Comparison of ENCODE assay signal across 8 cellular contexts in the genomic region with DNA sequence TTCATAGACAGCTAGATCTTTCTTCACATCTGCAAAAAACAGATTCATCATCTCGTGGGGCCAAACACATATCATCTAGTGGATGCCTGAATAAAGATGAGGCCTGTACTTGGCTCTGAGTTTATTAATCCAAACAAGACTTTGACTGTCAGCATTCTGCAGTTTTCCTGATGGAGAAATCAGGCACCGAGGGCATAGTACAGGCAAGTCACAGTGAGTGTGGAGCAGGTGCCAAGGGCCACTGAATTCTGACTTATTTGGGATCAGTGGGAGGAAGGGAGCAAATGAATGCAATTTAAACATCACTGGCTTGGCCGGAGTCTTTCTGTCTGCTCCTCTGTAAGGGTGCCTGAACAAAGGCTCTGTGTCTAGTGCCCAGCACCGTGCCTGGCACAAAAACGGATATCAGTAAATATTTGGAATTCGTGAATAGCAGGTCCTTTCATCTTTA. TPM values are rescaled to one million over a fixed set of nuclear protein-coding genes. Genes with fewer than 3 reads are reported as not detected.
DNase-seq lines count a peak whose midpoint lies in the region; ATAC-seq and TF ChIP-seq lines count a peak whose summit lies in the region.

No MANE protein-coding gene starts in this region.

- POLR2A ChIA-PET in BJ (lab: Charles Lee) = no interaction called here

- H3F3A ChIP-seq in MM.1S (ENCODE audit: insufficient read depth, low read length) = peaks cover 18% of the 10 kb centered on the region

- no peaks in the 10 kb centered on the region for H3K9me3 ChIP-seq in MM.1S (replicated peaks; ENCODE audit: insufficient read depth, low read length)
- H3K9me3 ChIP-seq in effector memory CD4-positive, alpha-beta T cell (ENCODE audit: control insufficient read depth, low read length) = no peaks in the 10 kb centered on the region

- H3K27me3 ChIP-seq in BJ (ENCODE audit: control insufficient read depth, insufficient read depth, low read length) (no peaks in the 10 kb centered on the region), MM.1S (replicated peaks; ENCODE audit: insufficient read depth, low read length) (no peaks in the 10 kb centered on the region)
- H3K27me3 ChIP-seq in effector memory CD4-positive, alpha-beta T cell (replicated peaks; ENCODE audit: control insufficient read depth, insufficient read depth, low read length, poor library complexity, severe bottlenecking) = no peaks in the 10 kb centered on the region

- H2AFZ ChIP-seq in MM.1S (ENCODE audit: low read length) = no peak overlapping the region

- no peaks in the 10 kb centered on the region for H3K9me2 ChIP-seq in MM.1S (replicated peaks; ENCODE audit: insufficient read depth, low read length)

- no peaks in the 10 kb centered on the region for H3K27me3 Mint-ChIP-seq in natural killer cell (ENCODE audit: low read depth in 2 of 2)

- H3K9me3 Mint-ChIP-seq in natural killer cell = no peaks in the 10 kb centered on the region

- ATAC-seq in natural killer cell = no peak
- ATAC-seq in GM21825 (IDR thresholded peaks at IDR 0.05; ENCODE audit: unreplicated experiment) = no peak

- peaks cover 8% of the 10 kb centered on the region; the same call in 1 of the 2 replicates for H4K20me1 ChIP-seq in MM.1S (ENCODE audit: insufficient read depth, low read length)

- CTCF ChIA-PET in BJ (lab: Yijun Ruan, JAX) = interaction anchor here (0.8 to 4.1 kb wide), 8 partner anchors 11 to 229 kb away, joined by 3 to 27 read pairs (median 4); partner anchors contain the start of gene MMP15

- H3K9ac ChIP-seq in MM.1S (ENCODE audit: low read length) = peak overlapping the region; percentile 94

- DNase-seq in BJ (ENCODE audit: low read depth) = no peak
- DNase-seq in MM.1S = peak; percentile 9
- DNase-seq in effector memory CD4-positive, alpha-beta T cell = no peak
- DNase-seq in natural killer cell = no peak
- no peak for DNase-seq in NCI-H1694 (lab: John Stamatoyannopoulos, UW)
- no peak for DNase-seq in NCI-H345 (lab: John Stamatoyannopoulos, UW)
- DNase-seq in NCI-H128 (lab: John Stamatoyannopoulos, UW; ENCODE audit: unreplicated experiment) = no peak

- H3K36me3 ChIP-seq in BJ (ENCODE audit: control insufficient read depth, insufficient read depth, low read length) (no peaks in the 10 kb centered on the region), MM.1S (replicated peaks; ENCODE audit: insufficient read depth, low read length) (no peaks in the 10 kb centered on the region)
- H3K36me3 ChIP-seq in effector memory CD4-positive, alpha-beta T cell (ENCODE audit: control insufficient read depth, insufficient read depth, low read length) = no peaks in the 10 kb centered on the region

- peak overlapping the region; percentile 93 to 95 for H3K27ac Mint-ChIP-seq in natural killer cell

- H3K4me1 Mint-ChIP-seq in natural killer cell = peaks cover 50 to 51% of the 10 kb centered on the region in 2 donors

- H3K27ac ChIP-seq in MM.1S (ENCODE audit: low read length) = peak overlapping the region; percentile 94; the same call in 1 of the 2 replicates
- peak overlapping the region; percentile 93 for H3K27ac ChIP-seq in effector memory CD4-positive, alpha-beta T cell (ENCODE audit: insufficient read depth, low read length, poor library complexity, severe bottlenecking)

- peak overlapping the region; percentile 99 for H3K4me3 Mint-ChIP-seq in natural killer cell

- intact Hi-C loops in natural killer cell (cut with micrococcal nuclease) = loop anchor here (5.0 to 10.0 kb wide), 3 partner anchors 233 to 826 kb away; partner anchors contain the start of gene KATNB1

- H3K36me3 Mint-ChIP-seq in natural killer cell = no peaks in the 10 kb centered on the region

- H3K4me2 ChIP-seq in MM.1S (ENCODE audit: low read depth, low read length) = peak overlapping the region; percentile 89

- peaks cover 19% of the 10 kb centered on the region; the same call in 1 of the 2 replicates for H3K4me1 ChIP-seq in MM.1S (ENCODE audit: low read length)
- peaks cover 18% of the 10 kb centered on the region for H3K4me1 ChIP-seq in effector memory CD4-positive, alpha-beta T cell (ENCODE audit: control insufficient read depth, insufficient read depth, low read length, poor library complexity, severe bottlenecking)

- H3K4me3 ChIP-seq in BJ (ENCODE audit: low read depth, low read length) (peak overlapping the region; percentile 69), MM.1S (ENCODE audit: low read length) (peak overlapping the region; percentile 96)
- peak overlapping the region; percentile 89 for H3K4me3 ChIP-seq in effector memory CD4-positive, alpha-beta T cell (ENCODE audit: insufficient read depth, low read depth, low read length, poor library complexity, severe bottlenecking)

- peaks cover 57% of the 10 kb centered on the region for H3K79me2 ChIP-seq in MM.1S (ENCODE audit: low read length)

- TF ChIP-seq CTCF in BJ (IDR thresholded peaks at IDR 0.05; ENCODE audit: insufficient read depth, low read depth, low read length) (no peak), MM.1S (IDR thresholded peaks at IDR 0.05; ENCODE audit: low read length) (no peak), natural killer cell (IDR thresholded peaks at IDR 0.05) (no peak)

RNA-seq across cellular contexts. Expression of gene CFAP20, which starts 1.0 kb away (rescaled TPM):
- polyA plus RNA-seq in BJ (2011; rRNA removed) = 36.6 and 45.6 TPM in 2 replicates
- 12.6 and 35.0 TPM in 2 replicates for polyA minus RNA-seq in BJ (2011; rRNA and poly(A)+ RNA removed)
- 100 to 1,000 TPM in 1 of 3 donors, 10 to 100 TPM in 2; 57.9 to 137 (median 64.7) TPM for total RNA-seq in natural killer cell
